Comparison of ENCODE assay signal across 41 cellular contexts in the genomic region with DNA sequence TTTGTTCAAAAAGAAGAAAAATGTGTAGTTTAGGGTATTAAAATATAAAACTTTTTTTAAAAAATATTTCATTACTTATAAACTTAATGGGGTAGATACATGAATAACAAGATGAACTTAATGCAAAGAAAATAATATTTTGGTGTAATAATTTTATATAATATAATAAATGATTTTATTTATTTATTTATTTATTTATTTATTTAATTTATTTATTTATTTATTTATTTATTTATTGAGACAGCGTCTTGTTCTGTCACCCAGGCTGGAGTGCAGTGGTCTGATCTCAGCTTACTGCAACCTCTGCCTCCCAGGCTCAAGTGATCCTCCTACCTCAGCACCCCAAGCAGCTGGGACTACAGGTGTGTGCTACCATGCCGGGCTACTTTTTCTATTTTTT. TPM values are rescaled to one million over a fixed set of nuclear protein-coding genes. Genes with fewer than 3 reads are reported as not detected.
"Had no signal": no experiment of that assay in that cellular context is flagged by ENCODE, and none has a peak within 500 bp of the region (broad histone marks: within the 10 kb centered on the region; RNA-seq: fewer than 3 reads in every experiment).

No MANE protein-coding gene starts in this region.

- FAIRE-seq: endothelial cell of umbilical vein had no signal

- H3K4me1 ChIP-seq: adrenal gland, body of pancreas, colonic mucosa, esophagus squamous epithelium had no signal

- H3K27me3 ChIP-seq: adrenal gland, body of pancreas, colonic mucosa, esophagus squamous epithelium had no signal

- H3K9me3 Mint-ChIP-seq: activated CD4-positive, alpha-beta memory T cell treated with anti-CD3 and anti-CD28 coated beads for 36 hours; activated CD4-positive, alpha-beta T cell treated with anti-CD3 and anti-CD28 coated beads, Interleukin-2, amount 10 ng/mL, durations not matched to agents 24 days and 14 days; activated naive CD4-positive, alpha-beta T cell treated with anti-CD3 and anti-CD28 coated beads for 36 hours; activated naive CD8-positive, alpha-beta T cell treated with anti-CD3 and anti-CD28 coated beads for 36 hours; activated naive CD8-positive, alpha-beta T cell treated with anti-CD3 and anti-CD28 coated beads, Interleukin-2, amount 50 U/mL, for 24 hours; activated T-helper 1 cell treated with anti-CD3 and anti-CD28 coated beads, Interleukin-12 subunit alpha, Interleukin-12 subunit beta, Interleukin-2, Interleukin-4 antibody, amounts not matched to agents 30 ng/mL and 10 ng/mL and 1 ng/mL, durations not matched to agents 14 hours and 24 hours and 36 hours; activated T-helper 2 cell treated with anti-CD3 and anti-CD28 coated beads, Interferon-gamma antibody, Interleukin-2, Interleukin-4, amounts not matched to agents 10 μg/mL and 5 μg/mL and 100 μg/mL, durations not matched to agents 14 hours and 24 hours and 36 hours; dendritic cell treated with granulocyte-macrophage colony-stimulating factor and Interleukin-4, amounts not matched to agents 40 ng/mL and 50 ng/mL, for 4 days; effector memory CD8-positive, alpha-beta T cell; T-helper 2 cell treated with Interferon-gamma antibody and Interleukin-4, amounts not matched to agents 5 μg/mL and 100 μg/mL, for 36 hours had no signal

- H3K27me3 Mint-ChIP-seq: activated CD4-positive, alpha-beta memory T cell treated with anti-CD3 and anti-CD28 coated beads for 36 hours; activated CD4-positive, alpha-beta T cell treated with anti-CD3 and anti-CD28 coated beads, Interleukin-2, amount 10 ng/mL, durations not matched to agents 24 days and 14 days; activated CD8-positive, alpha-beta memory T cell treated with anti-CD3 and anti-CD28 coated beads, Interleukin-2, amount 10 ng/mL, durations not matched to agents 7 days and 5 days; activated naive CD4-positive, alpha-beta T cell treated with anti-CD3 and anti-CD28 coated beads, Interleukin-2, amount 50 U/mL, for 24 hours; activated naive CD8-positive, alpha-beta T cell treated with anti-CD3 and anti-CD28 coated beads for 36 hours; dendritic cell treated with granulocyte-macrophage colony-stimulating factor and Interleukin-4, amounts not matched to agents 40 ng/mL and 50 ng/mL, for 4 days; effector memory CD8-positive, alpha-beta T cell; T-helper 17 cell had no signal

- H3K4me3 ChIP-seq: adrenal gland, body of pancreas, colonic mucosa, esophagus squamous epithelium had no signal

- H3K36me3 Mint-ChIP-seq: activated CD4-positive, alpha-beta memory T cell treated with anti-CD3 and anti-CD28 coated beads for 36 hours; activated CD8-positive, alpha-beta memory T cell treated with anti-CD3 and anti-CD28 coated beads, Interleukin-2, amount 10 ng/mL, durations not matched to agents 7 days and 5 days; activated naive CD4-positive, alpha-beta T cell treated with anti-CD3 and anti-CD28 coated beads, Interleukin-2, amount 50 U/mL, for 24 hours; activated naive CD8-positive, alpha-beta T cell treated with anti-CD3 and anti-CD28 coated beads for 36 hours had no signal

- H3K36me3 ChIP-seq: adrenal gland, colonic mucosa, esophagus squamous epithelium, WERI-Rb-1 had no signal

- H3K4me3 Mint-ChIP-seq: activated CD4-positive, alpha-beta memory T cell treated with anti-CD3 and anti-CD28 coated beads for 36 hours; activated CD4-positive, alpha-beta T cell treated with anti-CD3 and anti-CD28 coated beads for 36 hours; activated CD4-positive, alpha-beta T cell treated with anti-CD3 and anti-CD28 coated beads, Interleukin-2, amount 10 ng/mL, durations not matched to agents 24 days and 14 days; activated CD8-positive, alpha-beta memory T cell treated with anti-CD3 and anti-CD28 coated beads, Interleukin-2, amount 10 ng/mL, durations not matched to agents 7 days and 5 days; activated CD8-positive, alpha-beta T cell treated with anti-CD3 and anti-CD28 coated beads, Interleukin-2, amount 10 ng/mL, durations not matched to agents 7 days and 5 days; activated naive CD4-positive, alpha-beta T cell treated with anti-CD3 and anti-CD28 coated beads for 36 hours; activated naive CD4-positive, alpha-beta T cell treated with anti-CD3 and anti-CD28 coated beads, Interleukin-2, amount 50 U/mL, for 24 hours; activated naive CD8-positive, alpha-beta T cell treated with anti-CD3 and anti-CD28 coated beads for 36 hours; activated naive CD8-positive, alpha-beta T cell treated with anti-CD3 and anti-CD28 coated beads, Interleukin-2, amount 50 U/mL, for 24 hours; activated T-helper 1 cell treated with anti-CD3 and anti-CD28 coated beads, Interleukin-12 subunit alpha, Interleukin-12 subunit beta, Interleukin-2, Interleukin-4 antibody, amounts not matched to agents 30 ng/mL and 10 ng/mL and 1 ng/mL, durations not matched to agents 14 hours and 24 hours and 36 hours; dendritic cell treated with granulocyte-macrophage colony-stimulating factor and Interleukin-4, amounts not matched to agents 40 ng/mL and 50 ng/mL, for 4 days; effector memory CD8-positive, alpha-beta T cell; T-helper 17 cell; T-helper 2 cell treated with Interferon-gamma antibody and Interleukin-4, amounts not matched to agents 5 μg/mL and 100 μg/mL, for 36 hours had no signal

- DNase-seq: activated CD4-positive, alpha-beta memory T cell treated with anti-CD3 and anti-CD28 coated beads for 36 hours; activated CD4-positive, alpha-beta T cell treated with anti-CD3 and anti-CD28 coated beads for 36 hours; activated CD4-positive, alpha-beta T cell treated with anti-CD3 and anti-CD28 coated beads, Interleukin-2, amount 10 ng/mL, durations not matched to agents 24 days and 14 days; activated CD4-positive, CD25-positive, alpha-beta regulatory T cell; activated CD4-positive, CD25-positive, alpha-beta regulatory T cell treated with anti-CD3 and anti-CD28 coated beads, Interleukin-2, amount 50 U/mL, for 72 hours; activated CD8-positive, alpha-beta memory T cell treated with anti-CD3 and anti-CD28 coated beads, Interleukin-2, amount 10 ng/mL, durations not matched to agents 7 days and 5 days; activated CD8-positive, alpha-beta memory T cell treated with anti-CD3 and anti-CD28 coated beads, Interleukin-2, amount 50 U/mL, for 4 hours; activated CD8-positive, alpha-beta T cell treated with anti-CD3 and anti-CD28 coated beads, Interleukin-2, amount 10 ng/mL, durations not matched to agents 7 days and 5 days; activated effector memory CD4-positive, alpha-beta T cell treated with anti-CD3 and anti-CD28 coated beads, Interleukin-2, amount 50 U/mL, for 16 hours; activated naive CD4-positive, alpha-beta T cell treated with anti-CD3 and anti-CD28 coated beads for 36 hours; activated naive CD8-positive, alpha-beta T cell treated with anti-CD3 and anti-CD28 coated beads for 36 hours; activated naive CD8-positive, alpha-beta T cell treated with anti-CD3 and anti-CD28 coated beads, Interleukin-2, amount 50 U/mL, for 24 hours; activated T-cell treated with anti-CD3 and anti-CD28 coated beads, Interleukin-2, amount 50 U/mL, for 1 hour; activated T-cell treated with anti-CD3 and anti-CD28 coated beads, Interleukin-2, amount 50 U/mL, for 48 hours; adrenal gland; amygdala; aorta; body of pancreas; caudate nucleus; colonic mucosa; effector CD4-positive, alpha-beta T cell; effector memory CD8-positive, alpha-beta T cell; esophagus squamous epithelium; foreskin melanocyte; head of caudate nucleus; T-helper 1 cell; T-helper 17 cell; T1000; WERI-Rb-1 had no signal

- H3K27ac ChIP-seq: adrenal gland, body of pancreas, colonic mucosa, epithelial cell of prostate, esophagus squamous epithelium, WERI-Rb-1 had no signal

- H3K9me3 ChIP-seq: adrenal gland, body of pancreas, colonic mucosa, esophagus squamous epithelium had no signal

- H3K27ac Mint-ChIP-seq: activated CD4-positive, alpha-beta memory T cell treated with anti-CD3 and anti-CD28 coated beads for 36 hours; activated CD4-positive, alpha-beta T cell treated with anti-CD3 and anti-CD28 coated beads for 36 hours; activated CD4-positive, alpha-beta T cell treated with anti-CD3 and anti-CD28 coated beads, Interleukin-2, amount 10 ng/mL, durations not matched to agents 24 days and 14 days; activated CD8-positive, alpha-beta memory T cell treated with anti-CD3 and anti-CD28 coated beads, Interleukin-2, amount 10 ng/mL, durations not matched to agents 7 days and 5 days; activated CD8-positive, alpha-beta T cell treated with anti-CD3 and anti-CD28 coated beads, Interleukin-2, amount 10 ng/mL, durations not matched to agents 7 days and 5 days; activated naive CD4-positive, alpha-beta T cell treated with anti-CD3 and anti-CD28 coated beads for 36 hours; activated naive CD4-positive, alpha-beta T cell treated with anti-CD3 and anti-CD28 coated beads, Interleukin-2, amount 50 U/mL, for 24 hours; activated naive CD8-positive, alpha-beta T cell treated with anti-CD3 and anti-CD28 coated beads for 36 hours; activated naive CD8-positive, alpha-beta T cell treated with anti-CD3 and anti-CD28 coated beads, Interleukin-2, amount 50 U/mL, for 24 hours; activated T-helper 1 cell treated with anti-CD3 and anti-CD28 coated beads, Interleukin-12 subunit alpha, Interleukin-12 subunit beta, Interleukin-2, Interleukin-4 antibody, amounts not matched to agents 30 ng/mL and 10 ng/mL and 1 ng/mL, durations not matched to agents 14 hours and 24 hours and 36 hours; activated T-helper 2 cell treated with anti-CD3 and anti-CD28 coated beads, Interferon-gamma antibody, Interleukin-2, Interleukin-4, amounts not matched to agents 10 μg/mL and 5 μg/mL and 100 μg/mL, durations not matched to agents 14 hours and 24 hours and 36 hours; dendritic cell treated with granulocyte-macrophage colony-stimulating factor and Interleukin-4, amounts not matched to agents 40 ng/mL and 50 ng/mL, for 4 days; effector memory CD8-positive, alpha-beta T cell; T-helper 17 cell; T-helper 2 cell treated with Interferon-gamma antibody and Interleukin-4, amounts not matched to agents 5 μg/mL and 100 μg/mL, for 36 hours had no signal

RNA-seq across cellular contexts. Expression of a gene that starts 20.8 kb away (rescaled TPM):
- total RNA-seq: activated CD4-positive, alpha-beta memory T cell treated with anti-CD3 and anti-CD28 coated beads for 36 hours; activated CD4-positive, alpha-beta T cell treated with anti-CD3 and anti-CD28 coated beads for 36 hours; activated CD4-positive, alpha-beta T cell treated with anti-CD3 and anti-CD28 coated beads, Interleukin-2, amount 10 ng/mL, durations not matched to agents 24 days and 14 days; activated CD8-positive, alpha-beta memory T cell treated with anti-CD3 and anti-CD28 coated beads for 36 hours; activated CD8-positive, alpha-beta memory T cell treated with anti-CD3 and anti-CD28 coated beads, Interleukin-2, amount 10 ng/mL, durations not matched to agents 7 days and 5 days; activated CD8-positive, alpha-beta T cell treated with anti-CD3 and anti-CD28 coated beads, Interleukin-2, amount 10 ng/mL, durations not matched to agents 7 days and 5 days; activated naive CD4-positive, alpha-beta T cell treated with anti-CD3 and anti-CD28 coated beads for 36 hours; activated naive CD8-positive, alpha-beta T cell treated with anti-CD3 and anti-CD28 coated beads for 36 hours; activated T-helper 1 cell treated with anti-CD3 and anti-CD28 coated beads, Interleukin-12 subunit alpha, Interleukin-12 subunit beta, Interleukin-2, Interleukin-4 antibody, amounts not matched to agents 30 ng/mL and 10 ng/mL and 1 ng/mL, durations not matched to agents 14 hours and 24 hours and 36 hours; activated T-helper 2 cell treated with anti-CD3 and anti-CD28 coated beads, Interferon-gamma antibody, Interleukin-2, Interleukin-4, amounts not matched to agents 10 μg/mL and 5 μg/mL and 100 μg/mL, durations not matched to agents 14 hours and 24 hours and 36 hours; adrenal gland; aorta; body of pancreas; chondrocyte; colonic mucosa; endothelial cell of umbilical vein; esophagus squamous epithelium; fibroblast of lung; fibroblast of villous mesenchyme; T-helper 17 cell had no signal
- polyA plus RNA-seq: adrenal gland, aorta, endothelial cell of umbilical vein, esophagus, fibroblast of lung had no signal
